ENCODE assay signal across 3 cellular contexts in genomic region chr17:206484-206883, GRCh38. TPM values are rescaled to one million over a fixed set of nuclear protein-coding genes. Genes with fewer than 3 reads are reported as not detected.
"Had no signal": no experiment of that assay in that cellular context is flagged by ENCODE, and none has a peak within 500 bp of the region (broad histone marks: within the 10 kb centered on the region; RNA-seq: fewer than 3 reads in every experiment).

No MANE protein-coding gene starts in this region.

RNA-seq across cellular contexts. Expression of gene DOC2B, which starts 25.0 kb away (rescaled TPM):
- total RNA-seq: HT-29, IMR-90, OCI-LY7 had no signal
- polyA plus RNA-seq: IMR-90 had no signal
